24 cellular contexts compared by ENCODE assay signal in the genomic region with DNA sequence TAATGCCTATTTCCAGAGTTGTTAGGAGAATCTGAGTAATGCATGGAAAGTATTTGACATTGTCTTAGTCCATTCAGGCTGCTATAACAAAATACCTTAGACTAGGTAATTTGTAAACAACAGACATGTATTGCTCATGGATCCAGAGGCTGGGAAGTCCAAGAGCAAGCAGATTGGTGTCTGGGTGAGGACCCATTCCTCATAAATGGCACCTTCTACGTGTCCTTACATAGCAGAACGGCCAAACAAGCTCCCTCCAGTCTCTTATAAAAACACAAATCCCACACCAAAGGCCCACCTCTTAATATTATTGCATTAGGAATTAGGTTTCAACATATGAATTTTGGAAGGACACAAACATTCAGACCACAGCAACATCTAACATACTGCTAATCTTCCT. TPM values are rescaled to one million over a fixed set of nuclear protein-coding genes. Genes with fewer than 3 reads are reported as not detected.
DNase-seq lines count a peak whose midpoint lies in the region; ATAC-seq and TF ChIP-seq lines count a peak whose summit lies in the region.
"Had no signal": no experiment of that assay in that cellular context is flagged by ENCODE, and none has a peak within 500 bp of the region (broad histone marks: within the 10 kb centered on the region; RNA-seq: fewer than 3 reads in every experiment).

No MANE protein-coding gene starts in this region.

- 98 to 100% methylated on average over 2 of the region's 2 CpGs for WGBS in heart right ventricle, 2 donors

- no peaks in the 10 kb centered on the region for H3K27me3 ChIP-seq in left ventricle myocardium inferior (ENCODE audit: low read depth)
- H3K27me3 ChIP-seq in heart right ventricle, result no peaks in the 10 kb centered on the region
- H3K27me3 ChIP-seq: BE2C; BLaER1 treated with 17β-estradiol and CSF1 and Interleukin-3, amounts not matched to agents 10 nM and 100 nM had no signal

- POLR2A ChIA-PET in HEK293 (lab: Yijun Ruan, JAX), result no interaction called here

- no peak overlapping the region for H3K4me3 Mint-ChIP-seq in progenitor cell of endocrine pancreas (ENCODE audit: low read depth)
- H3K4me3 Mint-ChIP-seq: CD14-positive monocyte; CD4-positive, alpha-beta T cell; CD8-positive, alpha-beta memory T cell had no signal

- CTCF ChIA-PET in HEK293 (lab: Yijun Ruan, JAX), result interaction anchor here (0.6 to 0.7 kb wide), 2 partner anchors 8 to 43 kb away, joined by 3 read pairs; no protein-coding TSS in a partner anchor

- H3K4me1 ChIP-seq in left ventricle myocardium inferior (peaks cover 41% of the 10 kb centered on the region), heart right ventricle (peaks cover 0 to 30% (median 14%) of the 10 kb centered on the region in 9 donors), HEK293 (ENCODE audit: control insufficient read depth, insufficient read depth, low read length) (peaks cover 10% of the 10 kb centered on the region)
- H3K4me1 ChIP-seq: A549, BE2C, HAP-1 had no signal

- intact Hi-C loops in left ventricle myocardium inferior (cut with micrococcal nuclease) (no loop called here), heart right ventricle (cut with DNase I) (loop anchor here in 1 of 10 donors (2.0 kb wide), 1 partner anchor 29 kb away; no protein-coding TSS in a partner anchor)

- H3K9me3 ChIP-seq in left ventricle myocardium inferior (replicated peaks), result peaks cover 8% of the 10 kb centered on the region
- H3K9me3 ChIP-seq in heart right ventricle, result peaks cover 0 to 16% (median 0%) of the 10 kb centered on the region in 11 donors
- H3K9me3 ChIP-seq in HEK293 (ENCODE audit: control insufficient read depth, insufficient read depth, low read depth, low read length), result no peaks in the 10 kb centered on the region
- H3K9me3 ChIP-seq: A549, BE2C, HAP-1 had no signal

- H3K27me3 Mint-ChIP-seq in progenitor cell of endocrine pancreas, result no peaks in the 10 kb centered on the region
- H3K27me3 Mint-ChIP-seq: CD4-positive, alpha-beta T cell; CD8-positive, alpha-beta memory T cell had no signal

- no peaks in the 10 kb centered on the region for H3K4me1 Mint-ChIP-seq in progenitor cell of endocrine pancreas (ENCODE audit: low read depth)

- no peak for DNase-seq in left ventricle myocardium inferior
- DNase-seq in heart right ventricle, result no peak
- DNase-seq in progenitor cell of endocrine pancreas (ENCODE audit: low spot score, unreplicated experiment), result no peak
- DNase-seq: 8988T; ACHN; AML-193; BE2C; CD4-positive, alpha-beta T cell; CD8-positive, alpha-beta memory T cell; DMS 273 treated with DMSO at 0.1 percent for 48 hours; DMS79; EL; GDM1; GOT3 had no signal

- peak overlapping the region; percentile 34 for H3K27ac Mint-ChIP-seq in progenitor cell of endocrine pancreas
- H3K27ac Mint-ChIP-seq: CD4-positive, alpha-beta T cell had no signal

- no peaks in the 10 kb centered on the region for H3K36me3 Mint-ChIP-seq in progenitor cell of endocrine pancreas (ENCODE audit: insufficient read depth)

- H3K27ac ChIP-seq in left ventricle myocardium inferior (replicated peaks), result peak overlapping the region; percentile 72
- peak overlapping the region in 2 of 10 donors; percentile 22 to 58 for H3K27ac ChIP-seq in heart right ventricle
- no peak overlapping the region for H3K27ac ChIP-seq in HEK293 (ENCODE audit: extremely low read depth, low read depth, low read length)
- H3K27ac ChIP-seq in VCaP, result peak overlapping the region; percentile 64
- H3K27ac ChIP-seq: A549; BLaER1 treated with 17β-estradiol and CSF1 and Interleukin-3, amounts not matched to agents 10 nM and 100 nM had no signal

- ATAC-seq in heart right ventricle (no peak), GM21723 (IDR thresholded peaks at IDR 0.05; ENCODE audit: unreplicated experiment) (no peak), HG03159 (IDR thresholded peaks at IDR 0.05; ENCODE audit: unreplicated experiment) (no peak), HG03354 (IDR thresholded peaks at IDR 0.05; ENCODE audit: poor library complexity, severe bottlenecking, unreplicated experiment) (no peak)
- ATAC-seq: A549 had no signal

- H3K36me3 ChIP-seq in left ventricle myocardium inferior, result peaks cover 13% of the 10 kb centered on the region
- peaks cover 0 to 12% (median 0%) of the 10 kb centered on the region in 9 donors for H3K36me3 ChIP-seq in heart right ventricle
- no peaks in the 10 kb centered on the region; a peak in 1 of 3 replicates for H3K36me3 ChIP-seq in HEK293 (ENCODE audit: control insufficient read depth in 2 of 2, insufficient read depth in 1 of 2, low read length in 2 of 2)
- H3K36me3 ChIP-seq: BE2C, HAP-1 had no signal

- TF ChIP-seq CTCF in left ventricle myocardium inferior (IDR thresholded peaks at IDR 0.05; ENCODE audit: borderline replicate concordance) (no peak), heart right ventricle (IDR thresholded peaks at IDR 0.05) (no peak), HEK293 (tag by site-specific recombination; IDR thresholded peaks at IDR 0.05) (no peak), VCaP (conservative IDR thresholded peaks at IDR 0.05) (no peak), progenitor cell of endocrine pancreas (IDR thresholded peaks at IDR 0.05; ENCODE audit: unreplicated experiment) (no peak)

- H3K9me3 Mint-ChIP-seq in progenitor cell of endocrine pancreas (ENCODE audit: low read depth), result peaks cover 4% of the 10 kb centered on the region
- H3K9me3 Mint-ChIP-seq: CD8-positive, alpha-beta memory T cell had no signal

- no peak overlapping the region for H3K4me3 ChIP-seq in left ventricle myocardium inferior
- H3K4me3 ChIP-seq in heart right ventricle, result no peak overlapping the region
- no peak overlapping the region for H3K4me3 ChIP-seq in HEK293 (ENCODE audit: low read depth, low read length)
- H3K4me3 ChIP-seq: A549; BLaER1 treated with 17β-estradiol and CSF1 and Interleukin-3, amounts not matched to agents 10 nM and 100 nM; GM12878; HAP-1 had no signal

TF ChIP-seq in HEK293, 187 proteins besides CTCF, POLR2A, EP300 and RAD21:
- peak; percentile 51 for TF ChIP-seq SETDB1 (IDR thresholded peaks at IDR 0.05; ENCODE audit: insufficient read length, low read length)
- no peak for TF ChIP-seq ZSCAN16 (tag by site-specific recombination; IDR thresholded peaks at IDR 0.05)

RNA-seq across cellular contexts. Expression of a gene that starts 30.2 kb away (rescaled TPM):
- total RNA-seq in left ventricle myocardium inferior (5.6 TPM), heart right ventricle (1 to 10 TPM; 1.9 to 7.9 (median 3.9) TPM), progenitor cell of endocrine pancreas (3.0 and 4.5 TPM in 2 replicates)
- polyA plus RNA-seq in heart right ventricle, result 1 to 10 TPM; 1.5 to 3.7 TPM
